ENCODE assay signal across 8 cellular contexts in genomic region chr12:108838194-108839010, GRCh38. TPM values are rescaled to one million over a fixed set of nuclear protein-coding genes. Genes with fewer than 3 reads are reported as not detected.
DNase-seq lines count a peak whose midpoint lies in the region; ATAC-seq lines count a peak whose summit lies in the region.

No MANE protein-coding gene starts in this region.

- DNase-seq in NCI-H446 (lab: John Stamatoyannopoulos, UW) (peak; percentile 11 to 61), SK-N-DZ (ENCODE audit: low spot score) (no peak)
- peak; percentile 88 for DNase-seq in activated CD8-positive, alpha-beta memory T cell treated with anti-CD3 and anti-CD28 coated beads for 24 hours
- peak; percentile 85 for DNase-seq in stimulated activated naive CD8-positive, alpha-beta T cell treated with anti-CD3 and anti-CD28 coated beads, Interleukin-15, Interleukin-2, amounts not matched to agents 100 U/mL and 50 U/mL, for 24 hours

- no peak overlapping the region for H3K4me3 ChIP-seq in endocrine pancreas (ENCODE audit: control insufficient read depth, insufficient read depth, low read length)
- no peak overlapping the region for H3K4me3 ChIP-seq in muscle layer of colon (ENCODE audit: low read depth in 1 of 2, low read length in 2 of 2)

- H3K27me3 ChIP-seq in endocrine pancreas (ENCODE audit: control insufficient read depth, insufficient read depth, low read length) (no peaks in the 10 kb centered on the region), muscle layer of colon (ENCODE audit: control insufficient read depth in 1 of 2, insufficient read depth in 2 of 2, low read length in 2 of 2) (no peaks in the 10 kb centered on the region)

- peak overlapping the region; percentile 30 for H3K9ac ChIP-seq in endocrine pancreas (ENCODE audit: control insufficient read depth, insufficient read depth, low read length)
- no peak overlapping the region for H3K9ac ChIP-seq in muscle layer of colon (ENCODE audit: low read length)

- H3K9me3 ChIP-seq in endocrine pancreas (ENCODE audit: control insufficient read depth, low read length) = no peaks in the 10 kb centered on the region
- H3K9me3 ChIP-seq in muscle layer of colon (ENCODE audit: low read length) = no peaks in the 10 kb centered on the region

- peak overlapping the region; percentile 83 for H3K27ac ChIP-seq in muscle layer of colon (ENCODE audit: low read depth, low read length)

- H3K36me3 ChIP-seq in endocrine pancreas (ENCODE audit: control insufficient read depth, insufficient read depth, low read length) (no peaks in the 10 kb centered on the region), muscle layer of colon (ENCODE audit: insufficient read depth, low read length) (peaks cover 24% of the 10 kb centered on the region)

- ATAC-seq in GM18520 (IDR thresholded peaks at IDR 0.05; ENCODE audit: unreplicated experiment) (peak; percentile 94), HG02884 (IDR thresholded peaks at IDR 0.05; ENCODE audit: unreplicated experiment) (peak; percentile 89)
- ATAC-seq in stimulated activated naive CD8-positive, alpha-beta T cell treated with anti-CD3 and anti-CD28 coated beads, Interleukin-15, Interleukin-2, amounts not matched to agents 100 U/mL and 50 U/mL, for 24 hours = peak; percentile 97

- H3K4me1 ChIP-seq in endocrine pancreas (ENCODE audit: control insufficient read depth, insufficient read depth, low read length) = no peaks in the 10 kb centered on the region
- H3K4me1 ChIP-seq in muscle layer of colon (ENCODE audit: insufficient read depth, low read length) = peaks cover 60% of the 10 kb centered on the region

RNA-seq across cellular contexts. Expression of gene SSH1, which starts 19.0 kb away (rescaled TPM):
- polyA plus RNA-seq in SK-N-DZ (2014; cell fraction: cytosol; rRNA removed) = 3.6 and 3.7 TPM in 2 replicates
- 2.5 and 4.4 TPM in 2 replicates for polyA plus RNA-seq in SK-N-DZ (2014; cell fraction: nucleus; rRNA removed)

RNA-seq across cellular contexts. Expression of gene DAO, which starts 41.5 kb away (rescaled TPM):
- not detected in 2 replicates for polyA plus RNA-seq in SK-N-DZ (2014; cell fraction: cytosol; rRNA removed)
- polyA plus RNA-seq in SK-N-DZ (2014; cell fraction: nucleus; rRNA removed) = not detected in 2 replicates
